In genomic region chr7:35781200-35781701, GRCh38 we compare ENCODE assay signal across 25 cellular contexts. TPM values are rescaled to one million over a fixed set of nuclear protein-coding genes. Genes with fewer than 3 reads are reported as not detected.
DNase-seq lines count a peak whose midpoint lies in the region; ATAC-seq, FAIRE-seq and TF ChIP-seq lines count a peak whose summit lies in the region.
"Had no signal": no experiment of that assay in that cellular context is flagged by ENCODE, and none has a peak within 500 bp of the region (broad histone marks: within the 10 kb centered on the region; RNA-seq: fewer than 3 reads in every experiment).

No MANE protein-coding gene starts in this region.

- no peaks in the 10 kb centered on the region for H3K79me1 ChIP-seq in IMR-90 (ENCODE audit: low read depth in 1 of 2, low read length in 2 of 2)

- no peaks in the 10 kb centered on the region for H4K20me1 ChIP-seq in IMR-90 (ENCODE audit: insufficient read depth, low read length)

- no peaks in the 10 kb centered on the region for H3K36me3 ChIP-seq in IMR-90 (ENCODE audit: control insufficient read depth, insufficient read depth, low read length)
- no peaks in the 10 kb centered on the region for H3K36me3 ChIP-seq in vagina
- H3K36me3 ChIP-seq: Peyer's patch had no signal

- intact Hi-C loops in IMR-90 (cut with micrococcal nuclease) (no loop called here), vagina (cut with DNase I) (no loop called here)

- H3K23ac ChIP-seq in IMR-90 (ENCODE audit: low read depth, low read length), result no peak overlapping the region

- H4K91ac ChIP-seq in IMR-90 (ENCODE audit: insufficient read depth, low read depth, low read length), result no peak overlapping the region

- TF ChIP-seq POLR2A in IMR-90 (IDR thresholded peaks at IDR 0.05; ENCODE audit: low read depth, low read length) (no peak), vagina (IDR thresholded peaks at IDR 0.05) (no peak)

- no peak overlapping the region for H2BK15ac ChIP-seq in IMR-90 (ENCODE audit: low read depth, low read length)

- CTCF ChIA-PET in IMR-90 (lab: Yijun Ruan, JAX) (no interaction called here), GM10248 (lab: Yijun Ruan, JAX) (interaction anchor here (1.3 to 1.6 kb wide), 3 partner anchors 8 to 55 kb away, joined by 3 to 4 read pairs (median 3); no protein-coding TSS in a partner anchor)

- H2AK9ac ChIP-seq in IMR-90 (replicated peaks; ENCODE audit: low read depth, low read length, poor library complexity), result no peak overlapping the region

- TF ChIP-seq RAD21 in IMR-90 (IDR thresholded peaks at IDR 0.05; ENCODE audit: low read length), result no peak

- no peak overlapping the region for H3K14ac ChIP-seq in IMR-90 (replicated peaks; ENCODE audit: low read depth, low read length)

- TF ChIP-seq CTCF in IMR-90 (conservative IDR thresholded peaks at IDR 0.05; ENCODE audit: low read depth, low read length) (no peak), vagina (IDR thresholded peaks at IDR 0.05) (no peak), GM10248 (IDR thresholded peaks at IDR 0.05; ENCODE audit: control extremely low read depth, extremely low read depth, low read depth, missing control alignments) (no peak)

- H3K18ac ChIP-seq in IMR-90 (ENCODE audit: low read depth, low read length), result peak overlapping the region; percentile 89; the same call in 1 of the 2 replicates

- BruUV-seq in IMR-90 (replicated peaks; lab: Mats Ljungman, UMichigan), result no TSS peak

- H2AK5ac ChIP-seq in IMR-90 (ENCODE audit: low read depth, low read length), result no peak overlapping the region

- no peaks in the 10 kb centered on the region; the same call in 1 of the 2 replicates for H3K9me1 ChIP-seq in IMR-90 (ENCODE audit: insufficient read depth, low read length)

- in situ Hi-C loops in IMR-90 (cut with MboI; ENCODE audit: low sequenced_read_pairs), result no loop called here

- peak; percentile 56 for FAIRE-seq in frontal cortex (lab: Jason Lieb, UNC)
- FAIRE-seq: colon, H1 had no signal

- no peak overlapping the region for H2AFZ ChIP-seq in IMR-90 (replicated peaks; ENCODE audit: low read length, poor library complexity)

- ATAC-seq in IMR-90 (ENCODE audit: low read depth) (peak; percentile 91), GM21619 (IDR thresholded peaks at IDR 0.05; ENCODE audit: unreplicated experiment) (no peak)
- ATAC-seq: CD8-positive, alpha-beta T cell; SK-N-SH treated with all-trans-retinoic acid at 6 μM for 48 hours; stimulated activated naive CD8-positive, alpha-beta T cell treated with anti-CD3 and anti-CD28 coated beads, Interleukin-15, Interleukin-2, amounts not matched to agents 100 U/mL and 50 U/mL, for 24 hours had no signal

- POLR2A ChIA-PET in IMR-90 (lab: Charles Lee; ENCODE audit: unreplicated experiment), result no interaction called here
- POLR2A ChIA-PET in GM10248 (lab: Yijun Ruan, JAX), result no interaction called here

- dilution Hi-C loops in IMR-90 (cut with HindIII; ENCODE audit: low sequenced_read_pairs, unreplicated experiment), result no loop called here

- H3K4me3 ChIP-seq in IMR-90 (ENCODE audit: insufficient read depth, low read depth, low read length), result no peak overlapping the region
- no peak overlapping the region for H3K4me3 ChIP-seq in vagina
- H3K4me3 ChIP-seq: Peyer's patch, smooth muscle cell had no signal

- peak overlapping the region; percentile 77; the same call in 1 of the 2 replicates for H4K5ac ChIP-seq in IMR-90 (ENCODE audit: low read depth, low read length)

- H3K9me3 ChIP-seq in IMR-90 (ENCODE audit: control insufficient read depth, insufficient read depth, low read length) (no peaks in the 10 kb centered on the region), vagina (no peaks in the 10 kb centered on the region)
- H3K9me3 ChIP-seq: Peyer's patch had no signal

- no CpG with 5 or more reads among the region's 3 CpGs for WGBS in IMR-90 (ENCODE audit: extremely low coverage in 2 of 2, insufficient read length in 1 of 2), 2 experiments

- H3K4me1 ChIP-seq in IMR-90 (ENCODE audit: control insufficient read depth, insufficient read depth, low read length) (peaks cover 2% of the 10 kb centered on the region), vagina (no peaks in the 10 kb centered on the region)
- H3K4me1 ChIP-seq: Peyer's patch had no signal

- H3K4ac ChIP-seq in IMR-90 (ENCODE audit: low read depth, low read length), result 0 out of 2 replicates have a peak overlapping the region, but pooled peaks have one; percentile 34

- DNase-seq in IMR-90, result peak; percentile 63
- no peak for DNase-seq in frontal cortex (ENCODE audit: low spot score in 2 of 2)
- peak; percentile 96 for DNase-seq in pons (ENCODE audit: low spot score)
- no peak for DNase-seq in vagina (ENCODE audit: extremely low spot score in 2 of 2)
- no peak for DNase-seq in GM10248 (ENCODE audit: extremely low spot score)
- DNase-seq: activated B cell treated with CpG ODN at 0.5 μM for 24 hours; activated CD4-positive, alpha-beta T cell treated with anti-CD3 and anti-CD28 coated beads, Interleukin-2, amount 50 U/mL, for 48 hours; activated T-cell treated with anti-CD3 and anti-CD28 coated beads for 4 hours; aorta; CD8-positive, alpha-beta T cell; endodermal cell; kidney glomerular epithelial cell; NCI-H1048; NCI-H2029; NCI-H345; nephron progenitor cell; Peyer's patch; stimulated activated CD4-positive, alpha-beta T cell treated with anti-CD3 and anti-CD28 coated beads, Interleukin-2, amount 100 ng/mL, for 48 hours; stimulated activated naive CD8-positive, alpha-beta T cell treated with anti-CD3 and anti-CD28 coated beads, Interleukin-15, Interleukin-2, amounts not matched to agents 100 U/mL and 50 U/mL, for 24 hours had no signal

- H2BK120ac ChIP-seq in IMR-90 (ENCODE audit: low read depth, low read length), result no peak overlapping the region

- no peak overlapping the region for H4K8ac ChIP-seq in IMR-90 (ENCODE audit: low read depth in 2 of 2, low read length in 2 of 2)

- H2BK20ac ChIP-seq in IMR-90 (ENCODE audit: low read depth, low read length), result 0 out of 2 replicates have a peak overlapping the region, but pooled peaks have one; percentile 25

- H3K27ac ChIP-seq in IMR-90 (ENCODE audit: insufficient read depth, low read length) (peak overlapping the region; percentile 97; the same call in 1 of the 2 replicates), angular gyrus (ENCODE audit: low read depth, low read length) (peak overlapping the region; percentile 91), vagina (no peak overlapping the region)
- H3K27ac ChIP-seq: Peyer's patch had no signal

- peak overlapping the region; percentile 78; the same call in 1 of the 2 replicates for H3K4me2 ChIP-seq in IMR-90 (ENCODE audit: low read depth, low read length)
- H3K4me2 ChIP-seq: smooth muscle cell had no signal

- H3K9ac ChIP-seq in IMR-90 (ENCODE audit: low read depth, low read length), result no peak overlapping the region

- no peak overlapping the region for H3K56ac ChIP-seq in IMR-90 (ENCODE audit: extremely low read depth, insufficient read depth, low read length)

- H2BK5ac ChIP-seq in IMR-90 (ENCODE audit: low read depth, low read length, poor library complexity, severe bottlenecking), result no peak overlapping the region

- peaks cover 2% of the 10 kb centered on the region; the same call in 1 of the 2 replicates for H3K27me3 ChIP-seq in IMR-90 (ENCODE audit: control insufficient read depth, insufficient read depth, low read length)
- H3K27me3 ChIP-seq in vagina, result no peaks in the 10 kb centered on the region
- H3K27me3 ChIP-seq: Peyer's patch had no signal

TF ChIP-seq in IMR-90, 13 proteins besides CTCF, POLR2A, EP300 and RAD21:
- TF ChIP-seq CEBPB (IDR thresholded peaks at IDR 0.05; ENCODE audit: low read depth, low read length) (peak; percentile 16; the same call in 1 of the 2 replicates), BHLHE40 (IDR thresholded peaks at IDR 0.05; ENCODE audit: low read depth, low read length) (no peak)
- TF ChIP-seq, protein P1, sequence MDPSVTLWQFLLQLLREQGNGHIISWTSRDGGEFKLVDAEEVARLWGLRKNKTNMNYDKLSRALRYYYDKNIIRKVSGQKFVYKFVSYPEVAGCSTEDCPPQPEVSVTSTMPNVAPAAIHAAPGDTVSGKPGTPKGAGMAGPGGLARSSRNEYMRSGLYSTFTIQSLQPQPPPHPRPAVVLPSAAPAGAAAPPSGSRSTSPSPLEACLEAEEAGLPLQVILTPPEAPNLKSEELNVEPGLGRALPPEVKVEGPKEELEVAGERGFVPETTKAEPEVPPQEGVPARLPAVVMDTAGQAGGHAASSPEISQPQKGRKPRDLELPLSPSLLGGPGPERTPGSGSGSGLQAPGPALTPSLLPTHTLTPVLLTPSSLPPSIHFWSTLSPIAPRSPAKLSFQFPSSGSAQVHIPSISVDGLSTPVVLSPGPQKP (IDR thresholded peaks at IDR 0.05; ENCODE audit: borderline replicate concordance, low read depth, low read length), result no peak

RNA-seq across cellular contexts. Expression of gene SEPTIN7, which starts 19.6 kb away (rescaled TPM):
- total RNA-seq in IMR-90 (2012; rRNA removed) (239 and 270 TPM in 2 replicates), frontal cortex (271 TPM), vagina (151 TPM)
- 112 and 150 TPM in 2 replicates for polyA plus RNA-seq in IMR-90 (2012; rRNA removed)
- polyA plus RNA-seq in IMR-90 (2012; cell fraction: cytosol; rRNA removed), result 20.5 and 27.9 TPM in 2 replicates
- 5.8 and 66.9 TPM in 2 replicates for polyA plus RNA-seq in IMR-90 (2012; cell fraction: nucleus; rRNA removed; ENCODE audit: low replicate concordance)

Comparison
In these comparisons a context has a peak if more than half of its experiments do, and no peak if none do; other contexts are left out.
1. DNase-seq: peak in IMR-90 (single experiment) and pons (single experiment); none in frontal cortex (0 of 2), vagina (0 of 2) and GM10248 (single experiment).